16 cellular contexts compared by ENCODE assay signal in genomic region chr4:88969746-88970145, GRCh38.
DNase-seq lines count a peak whose midpoint lies in the region; ATAC-seq, FAIRE-seq and TF ChIP-seq lines count a peak whose summit lies in the region.
"Had no signal": no experiment of that assay in that cellular context is flagged by ENCODE, and none has a peak within 500 bp of the region (broad histone marks: within the 10 kb centered on the region; RNA-seq: fewer than 3 reads in every experiment).

No MANE protein-coding gene starts in this region.

- H3K4me2 ChIP-seq in HepG2 (ENCODE audit: low read depth, low read length) (no peak overlapping the region), PC-9 (no peak overlapping the region)
- H3K4me2 ChIP-seq: A549 had no signal

- H3K79me2 ChIP-seq in HepG2 (ENCODE audit: insufficient read depth, low read length), result no peaks in the 10 kb centered on the region
- H3K79me2 ChIP-seq in PC-9 (ENCODE audit: low read depth), result no peaks in the 10 kb centered on the region

- peaks cover 15% of the 10 kb centered on the region; the same call in 1 of the 2 replicates for H3F3A ChIP-seq in PC-9 (ENCODE audit: insufficient read depth, low read depth)

- H3K9me3 ChIP-seq in HepG2 (ENCODE audit: low read length) (no peaks in the 10 kb centered on the region), right lobe of liver (no peaks in the 10 kb centered on the region), PC-9 (ENCODE audit: insufficient read depth, low read depth) (no peaks in the 10 kb centered on the region)
- H3K9me3 ChIP-seq: A549, BE2C had no signal

- CTCF ChIA-PET in HepG2 (lab: Yijun Ruan, JAX; ENCODE audit: low intra/inter-chr PET ratio, low total read pairs) (no interaction called here), PC-9 (lab: Charles Lee) (no interaction called here)
- CTCF ChIA-PET in activated CD8-positive, alpha-beta T cell treated with anti-CD3 and anti-CD28 coated beads, Interleukin-2, amount 10 ng/mL, durations not matched to agents 7 days and 5 days (lab: Charles Lee), result no interaction called here

- TF ChIP-seq POLR2A in HepG2 (IDR thresholded peaks at IDR 0.05; ENCODE audit: insufficient read depth in 1 of 2, low read depth in 2 of 2, low read length in 2 of 2), result no peak
- no peak for TF ChIP-seq POLR2A in right lobe of liver (IDR thresholded peaks at IDR 0.05)

- peaks cover 11% of the 10 kb centered on the region for H3K9me3 Mint-ChIP-seq in nephron progenitor cell
- no peaks in the 10 kb centered on the region for H3K9me3 Mint-ChIP-seq in activated CD8-positive, alpha-beta T cell treated with anti-CD3 and anti-CD28 coated beads, Interleukin-2, amount 10 ng/mL, durations not matched to agents 7 days and 5 days (ENCODE audit: insufficient read depth)

- WGBS in HepG2 (ENCODE audit: low lambda C conversion rate), result 0% methylated on average over 1 of the region's 1 CpG
- WGBS in right lobe of liver (ENCODE audit: insufficient coverage, low coverage, low lambda C conversion rate, missing lambda C conversion rate), result 100% methylated on average over 1 of the region's 1 CpG

- intact Hi-C loops in HepG2 (cut with micrococcal nuclease; ENCODE audit: unreplicated experiment) (no loop called here), right lobe of liver (cut with DNase I) (no loop called here), PC-9 (cut with micrococcal nuclease; ENCODE audit: unreplicated experiment) (loop anchor here (2.0 kb wide), 1 partner anchor 153 kb away; no protein-coding TSS in a partner anchor)

- no peak overlapping the region for H3K9ac ChIP-seq in HepG2 (ENCODE audit: insufficient read depth, low read depth, low read length)
- H3K9ac ChIP-seq: GM23248 had no signal

- no peaks in the 10 kb centered on the region for H3K9me2 ChIP-seq in PC-9 (ENCODE audit: insufficient read depth)

- H3K27ac ChIP-seq in HepG2 (ENCODE audit: extremely low read length, insufficient read depth, low read length) (no peak overlapping the region), right lobe of liver (no peak overlapping the region), PC-9 (no peak overlapping the region; the same call in 1 of the 2 replicates)
- H3K27ac ChIP-seq: A549, C4-2B, GM23248, HL-60 had no signal

- H3K4me3 Mint-ChIP-seq in nephron progenitor cell, result no peak overlapping the region
- H3K4me3 Mint-ChIP-seq in activated CD8-positive, alpha-beta T cell treated with anti-CD3 and anti-CD28 coated beads, Interleukin-2, amount 10 ng/mL, durations not matched to agents 7 days and 5 days, result no peak overlapping the region
- H3K4me3 Mint-ChIP-seq: CD4-positive, alpha-beta memory T cell had no signal

- no peak for TF ChIP-seq RAD21 in HepG2 (CRISPR knock-in tag; IDR thresholded peaks at IDR 0.05)

- TF ChIP-seq EP300 in HepG2 (IDR thresholded peaks at IDR 0.05; ENCODE audit: low read depth in 2 of 2, low read length in 2 of 2) (no peak), HepG2 (CRISPR knock-in tag; IDR thresholded peaks at IDR 0.05; ENCODE audit: borderline replicate concordance) (no peak)

- POLR2A ChIA-PET in HepG2 (lab: Yijun Ruan, JAX), result no interaction called here
- POLR2A ChIA-PET in PC-9 (lab: Charles Lee; ENCODE audit: unreplicated experiment), result no interaction called here
- POLR2A ChIA-PET in activated CD8-positive, alpha-beta T cell treated with anti-CD3 and anti-CD28 coated beads, Interleukin-2, amount 10 ng/mL, durations not matched to agents 7 days and 5 days (lab: Charles Lee), result no interaction called here

- H3K4me1 ChIP-seq in HepG2 (ENCODE audit: insufficient read depth, low read length) (peaks cover 26% of the 10 kb centered on the region), right lobe of liver (peaks cover 0 to 17% (median 0%) of the 10 kb centered on the region in 4 donors), PC-9 (replicated peaks; ENCODE audit: insufficient read depth) (peaks cover 43% of the 10 kb centered on the region)
- H3K4me1 ChIP-seq: BE2C had no signal

- H3K4me3 ChIP-seq in HepG2 (replicated peaks in 1 of 3; ENCODE audit: insufficient read depth in 1 of 3, low read depth in 2 of 3, low read length in 3 of 3) (no peak overlapping the region), right lobe of liver (no peak overlapping the region), PC-9 (no peak overlapping the region)
- H3K4me3 ChIP-seq: A549, GM23248 had no signal

- H4K20me1 ChIP-seq in HepG2 (ENCODE audit: insufficient read depth, low read length) (no peaks in the 10 kb centered on the region), PC-9 (ENCODE audit: insufficient read depth) (no peaks in the 10 kb centered on the region)

- H3K36me3 Mint-ChIP-seq in nephron progenitor cell (ENCODE audit: low read depth), result peaks cover 28% of the 10 kb centered on the region
- H3K36me3 Mint-ChIP-seq in activated CD8-positive, alpha-beta T cell treated with anti-CD3 and anti-CD28 coated beads, Interleukin-2, amount 10 ng/mL, durations not matched to agents 7 days and 5 days (ENCODE audit: low read depth), result no peaks in the 10 kb centered on the region

- FAIRE-seq in HepG2 (lab: Jason Lieb, UNC), result no peak
- FAIRE-seq: A549, H54 had no signal

- no peaks in the 10 kb centered on the region for H3K27me3 ChIP-seq in HepG2 (ENCODE audit: control insufficient read depth in 1 of 2, insufficient read depth in 2 of 2, low read length in 2 of 2)
- H3K27me3 ChIP-seq in right lobe of liver, result no peaks in the 10 kb centered on the region
- H3K27me3 ChIP-seq in PC-9 (ENCODE audit: insufficient read depth, low read depth), result no peaks in the 10 kb centered on the region
- H3K27me3 ChIP-seq: BE2C had no signal

- no peak for TF ChIP-seq CTCF in HepG2 (CRISPR knock-in tag; IDR thresholded peaks at IDR 0.05)
- TF ChIP-seq CTCF in right lobe of liver (IDR thresholded peaks at IDR 0.05), result no peak
- no peak for TF ChIP-seq CTCF in PC-9 (conservative IDR thresholded peaks at IDR 0.05)
- TF ChIP-seq CTCF in nephron progenitor cell (IDR thresholded peaks at IDR 0.05), result no peak

- peak; percentile 49; the same call in 2 of the 3 replicates for ATAC-seq in HepG2
- no peak for ATAC-seq in right lobe of liver
- ATAC-seq in GM18517 (IDR thresholded peaks at IDR 0.05; ENCODE audit: unreplicated experiment), result no peak
- ATAC-seq in activated CD8-positive, alpha-beta T cell treated with anti-CD3 and anti-CD28 coated beads, Interleukin-2, amount 10 ng/mL, durations not matched to agents 7 days and 5 days, result no peak
- ATAC-seq: A549, HCT116 had no signal

- no peaks in the 10 kb centered on the region for H3K4me1 Mint-ChIP-seq in nephron progenitor cell
- no peaks in the 10 kb centered on the region for H3K4me1 Mint-ChIP-seq in activated CD8-positive, alpha-beta T cell treated with anti-CD3 and anti-CD28 coated beads, Interleukin-2, amount 10 ng/mL, durations not matched to agents 7 days and 5 days (ENCODE audit: low read depth)
- H3K4me1 Mint-ChIP-seq: CD4-positive, alpha-beta memory T cell had no signal

- BruUV-seq in HepG2 (replicated peaks; lab: Mats Ljungman, UMichigan) (no TSS peak), PC-9 (replicated peaks; lab: Mats Ljungman, UMichigan) (no TSS peak)

- H2AFZ ChIP-seq in HepG2 (ENCODE audit: low read length) (no peak overlapping the region), PC-9 (peak overlapping the region; percentile 39; the same call in 1 of the 2 replicates)
- H2AFZ ChIP-seq: GM23248 had no signal

- DNase-seq in HepG2 (ENCODE audit: low spot score) (no peak), right lobe of liver (no peak), PC-9 (no peak), nephron progenitor cell (no peak), NCI-H510A treated with DMSO at 0.1 percent for 48 hours (lab: John Stamatoyannopoulos, UW) (no peak)
- no peak for DNase-seq in activated CD8-positive, alpha-beta T cell treated with anti-CD3 and anti-CD28 coated beads, Interleukin-2, amount 10 ng/mL, durations not matched to agents 7 days and 5 days
- DNase-seq: BE2C; CD4-positive, alpha-beta memory T cell; DMS153; GM23248 had no signal

- H3K36me3 ChIP-seq in HepG2 (replicated peaks in 1 of 2; ENCODE audit: control insufficient read depth in 1 of 2, insufficient read depth in 2 of 2, low read length in 2 of 2) (no peaks in the 10 kb centered on the region), right lobe of liver (no peaks in the 10 kb centered on the region), PC-9 (ENCODE audit: low read depth) (no peaks in the 10 kb centered on the region)
- H3K36me3 ChIP-seq: BE2C had no signal

- no peaks in the 10 kb centered on the region for H3K27me3 Mint-ChIP-seq in nephron progenitor cell (ENCODE audit: low read depth, poor library complexity)
- peaks cover 6% of the 10 kb centered on the region for H3K27me3 Mint-ChIP-seq in activated CD8-positive, alpha-beta T cell treated with anti-CD3 and anti-CD28 coated beads, Interleukin-2, amount 10 ng/mL, durations not matched to agents 7 days and 5 days (ENCODE audit: low read depth)

- in situ Hi-C loops in HepG2 (cut with HindIII; ENCODE audit: extremely low pct_ligation_motif_present, low pct_unique_long_range_greater_than_20kb), result no loop called here

- H3K27ac Mint-ChIP-seq in nephron progenitor cell, result peak overlapping the region; percentile 60
- no peak overlapping the region for H3K27ac Mint-ChIP-seq in activated CD8-positive, alpha-beta T cell treated with anti-CD3 and anti-CD28 coated beads, Interleukin-2, amount 10 ng/mL, durations not matched to agents 7 days and 5 days
- H3K27ac Mint-ChIP-seq: CD4-positive, alpha-beta memory T cell had no signal

TF ChIP-seq in HepG2, 621 proteins besides CTCF, POLR2A, EP300 and RAD21 (continues in another document):
- TF ChIP-seq NFATC3 (CRISPR knock-in tag; IDR thresholded peaks at IDR 0.05) (no peak), CERS6 (CRISPR knock-in tag; IDR thresholded peaks at IDR 0.05) (no peak), SP2 (CRISPR knock-in tag; IDR thresholded peaks at IDR 0.05) (no peak), CREB3 (CRISPR knock-in tag; IDR thresholded peaks at IDR 0.05) (no peak), PCBP1 (IDR thresholded peaks at IDR 0.05; ENCODE audit: borderline replicate concordance, low read depth, low read length) (no peak), ZSCAN20 (CRISPR knock-in tag; IDR thresholded peaks at IDR 0.05; ENCODE audit: borderline replicate concordance) (no peak), ZNF282 (IDR thresholded peaks at IDR 0.05; ENCODE audit: partially characterized antibody) (no peak)
